ENCODE assay signal across 8 cellular contexts in genomic region chr15:89496155-89497098, GRCh38. TPM values are rescaled to one million over a fixed set of nuclear protein-coding genes. Genes with fewer than 3 reads are reported as not detected.
A peak's percentile ranks its signal among the peaks of the same experiment; 100 is the strongest.
DNase-seq lines count a peak whose midpoint lies in the region; ATAC-seq and TF ChIP-seq lines count a peak whose summit lies in the region.

Gene RHCG, minus strand, starts transcription at chr15:89496583. Its CDS starts 39 bp downstream, at chr15:89496544.

- intact Hi-C loops in heart right ventricle (cut with DNase I): no loop called here

- H3K4me3 Mint-ChIP-seq in activated T-helper 17 cell treated with anti-CD3 and anti-CD28 coated beads, Interleukin-2, amount 50 U/mL, for 72 hours: peak within 1 kb of the TSS; percentile 30
- H3K4me3 Mint-ChIP-seq in progenitor cell of endocrine pancreas (ENCODE audit: low read depth): peak within 1 kb of the TSS; percentile 66

- H3K9me3 Mint-ChIP-seq in activated T-helper 17 cell treated with anti-CD3 and anti-CD28 coated beads, Interleukin-2, amount 50 U/mL, for 72 hours: no peaks in the 10 kb centered on the region
- H3K9me3 Mint-ChIP-seq in progenitor cell of endocrine pancreas (ENCODE audit: low read depth): peaks cover under 1% of the 10 kb centered on the region

- 3 to 4% methylated on average over 55 of the region's 55 CpGs for WGBS in heart right ventricle, 2 donors

- H3K36me3 ChIP-seq in BJ (ENCODE audit: control insufficient read depth, insufficient read depth, low read length): no peaks in the 10 kb centered on the region
- H3K36me3 ChIP-seq in HAP-1 (replicated peaks): no peaks in the 10 kb centered on the region
- no peaks in the 10 kb centered on the region for H3K36me3 ChIP-seq in heart right ventricle

- no peak for DNase-seq in BJ (ENCODE audit: low read depth)
- peak; percentile 71 to 75 for DNase-seq in HAP-1 (ENCODE audit: low spot score in 2 of 2)
- no peak for DNase-seq in heart right ventricle
- peak; percentile 56 for DNase-seq in progenitor cell of endocrine pancreas (ENCODE audit: low spot score, unreplicated experiment)
- no peak for DNase-seq in SHP77 (lab: John Stamatoyannopoulos, UW)

- peaks cover 39% of the 10 kb centered on the region for H3K27me3 Mint-ChIP-seq in activated T-helper 17 cell treated with anti-CD3 and anti-CD28 coated beads, Interleukin-2, amount 50 U/mL, for 72 hours
- H3K27me3 Mint-ChIP-seq in progenitor cell of endocrine pancreas: peaks cover 67% of the 10 kb centered on the region

- no peaks in the 10 kb centered on the region for H3K4me1 Mint-ChIP-seq in activated T-helper 17 cell treated with anti-CD3 and anti-CD28 coated beads, Interleukin-2, amount 50 U/mL, for 72 hours
- no peaks in the 10 kb centered on the region for H3K4me1 Mint-ChIP-seq in progenitor cell of endocrine pancreas (ENCODE audit: low read depth)

- H3K27ac ChIP-seq in heart right ventricle: no peak within 1 kb of the TSS

- no peak within 1 kb of the TSS for H3K27ac Mint-ChIP-seq in activated T-helper 17 cell treated with anti-CD3 and anti-CD28 coated beads, Interleukin-2, amount 50 U/mL, for 72 hours
- no peak within 1 kb of the TSS for H3K27ac Mint-ChIP-seq in progenitor cell of endocrine pancreas

- no peak within 1 kb of the TSS for H3K4me3 ChIP-seq in BJ (ENCODE audit: low read depth, low read length)
- peak within 1 kb of the TSS; percentile 31 for H3K4me3 ChIP-seq in HAP-1
- peak within 1 kb of the TSS in 8 of 10 donors; percentile 13 to 49 (median 36) for H3K4me3 ChIP-seq in heart right ventricle

- POLR2A ChIA-PET in BJ (lab: Charles Lee): no interaction called here

- in situ Hi-C loops in HAP-1 (cut with MboI; ENCODE audit: low sequenced_read_pairs): no loop called here

- no peaks in the 10 kb centered on the region for H3K36me3 Mint-ChIP-seq in activated T-helper 17 cell treated with anti-CD3 and anti-CD28 coated beads, Interleukin-2, amount 50 U/mL, for 72 hours (ENCODE audit: low read depth)
- H3K36me3 Mint-ChIP-seq in progenitor cell of endocrine pancreas (ENCODE audit: insufficient read depth): no peaks in the 10 kb centered on the region

- CTCF ChIA-PET in BJ (lab: Yijun Ruan, JAX): interaction anchor here (1.0 to 2.3 kb wide), 4 partner anchors 13 to 19 kb away, joined by 3 to 8 read pairs (median 3); no protein-coding TSS in a partner anchor

- H3K9me3 ChIP-seq in HAP-1 (no peaks in the 10 kb centered on the region), heart right ventricle (no peaks in the 10 kb centered on the region)

- no peak for ATAC-seq in activated T-helper 17 cell treated with anti-CD3 and anti-CD28 coated beads, Interleukin-2, amount 50 U/mL, for 72 hours (replicated peaks)
- ATAC-seq in heart right ventricle (peak in 1 of 8 donors; percentile 46), GM18873 (IDR thresholded peaks at IDR 0.05; ENCODE audit: low FRiP score, unreplicated experiment) (no peak), GM19328 (IDR thresholded peaks at IDR 0.05; ENCODE audit: unreplicated experiment) (no peak)

- H3K27me3 ChIP-seq in BJ (ENCODE audit: control insufficient read depth, insufficient read depth, low read length) (peaks cover 39% of the 10 kb centered on the region), HAP-1 (ENCODE audit: low read depth) (0 out of 2 replicates have a peak, but pooled peaks cover 7% of the 10 kb centered on the region), heart right ventricle (peaks cover 0 to 79% (median 60%) of the 10 kb centered on the region in 7 donors)

- no peaks in the 10 kb centered on the region for H3K4me1 ChIP-seq in HAP-1
- H3K4me1 ChIP-seq in heart right ventricle: peaks cover 0 to 9% (median 3%) of the 10 kb centered on the region in 9 donors

- peak; percentile 44 for TF ChIP-seq CTCF in BJ (IDR thresholded peaks at IDR 0.05; ENCODE audit: insufficient read depth, low read depth, low read length)
- peak in 4 of 9 donors; percentile 14 to 43 (median 32) for TF ChIP-seq CTCF in heart right ventricle (IDR thresholded peaks at IDR 0.05)
- peak; percentile 71 for TF ChIP-seq CTCF in progenitor cell of endocrine pancreas (IDR thresholded peaks at IDR 0.05; ENCODE audit: unreplicated experiment)

RNA-seq across cellular contexts. Expression of gene RHCG, which starts in this region (rescaled TPM):
- polyA plus RNA-seq in BJ (2011; rRNA removed) (not detected in 2 replicates), heart right ventricle (1 to 10 TPM in 1 of 2 donors, not detected in 1; 1.9 TPM)
- polyA minus RNA-seq in BJ (2011; rRNA and poly(A)+ RNA removed): not detected in 2 replicates
- not detected for total RNA-seq in activated T-helper 17 cell treated with anti-CD3 and anti-CD28 coated beads, Interleukin-2, amount 50 U/mL, for 72 hours
- total RNA-seq in heart right ventricle (1 to 10 TPM in 1 of 10 donors, under 1 TPM in 4, not detected in 5; 0.32 to 1.4 (median 0.77) TPM), progenitor cell of endocrine pancreas (not detected in 2 replicates)

Comparison
In these comparisons a context has a peak if more than half of its experiments do, and no peak if none do; other contexts are left out.
1. Peak in DNase-seq in progenitor cell of endocrine pancreas; RNA of the gene not detected or under 1 TPM.
2. DNase-seq: peak in HAP-1 (2 of 2); none in BJ (single experiment), heart right ventricle (0 of 2) and SHP77 (0 of 2).